ENCODE assay signal across 9 cellular contexts in genomic region chr1:12184008-12184681, GRCh38. TPM values are rescaled to one million over a fixed set of nuclear protein-coding genes. Genes with fewer than 3 reads are reported as not detected.
A peak's percentile ranks its signal among the peaks of the same experiment; 100 is the strongest.
DNase-seq lines count a peak whose midpoint lies in the region; ATAC-seq and TF ChIP-seq lines count a peak whose summit lies in the region.
"Had no signal": no experiment of that assay in that cellular context is flagged by ENCODE, and none has a peak within 500 bp of the region (broad histone marks: within the 10 kb centered on the region; RNA-seq: fewer than 3 reads in every experiment).

No MANE protein-coding gene starts in this region.

- H3K9me3 Mint-ChIP-seq in osteocyte (ENCODE audit: unreplicated experiment), result no peaks in the 10 kb centered on the region

- no peaks in the 10 kb centered on the region for H3K27me3 Mint-ChIP-seq in osteocyte (ENCODE audit: unreplicated experiment)

- H3K27ac Mint-ChIP-seq in osteocyte (ENCODE audit: unreplicated experiment), result peak overlapping the region; percentile 95

- TF ChIP-seq CTCF in GM12872 (IDR thresholded peaks at IDR 0.05; ENCODE audit: insufficient read depth, low read depth, low read length) (0 out of 3 replicates have a peak, but pooled peaks have one; percentile 19), VCaP (conservative IDR thresholded peaks at IDR 0.05) (no peak), osteocyte (IDR thresholded peaks at IDR 0.05) (peak; percentile 48)

- H3K27ac ChIP-seq in VCaP, result peak overlapping the region; percentile 28; the same call in 1 of the 2 replicates
- H3K27ac ChIP-seq: SK-N-MC had no signal

- H3K4me3 Mint-ChIP-seq in osteocyte (ENCODE audit: unreplicated experiment), result no peak overlapping the region

- DNase-seq in Right ventricle myocardium inferior (ENCODE audit: missing footprints) (peak; percentile 92), osteocyte (ENCODE audit: extremely low spot score, unreplicated experiment) (peak; percentile 90), SW 1271 (lab: John Stamatoyannopoulos, UW) (no peak)
- DNase-seq in stimulated activated CD4-positive, alpha-beta T cell treated with anti-CD3 and anti-CD28 coated beads, Interleukin-2, amount 100 ng/mL, for 48 hours, result no peak

- no peaks in the 10 kb centered on the region for H3K36me3 Mint-ChIP-seq in osteocyte (ENCODE audit: unreplicated experiment)

- ATAC-seq in Right ventricle myocardium inferior, result peak; percentile 85
- ATAC-seq in HG02852 (IDR thresholded peaks at IDR 0.05; ENCODE audit: unreplicated experiment), result no peak
- ATAC-seq in GM19035 (IDR thresholded peaks at IDR 0.05; ENCODE audit: unreplicated experiment), result no peak

- H3K4me1 Mint-ChIP-seq in osteocyte (ENCODE audit: unreplicated experiment), result peaks cover 63% of the 10 kb centered on the region

- intact Hi-C loops in Right ventricle myocardium inferior (cut with DNase I), result loop anchor here (5.0 kb wide), 1 partner anchor 42 kb away; no protein-coding TSS in a partner anchor

RNA-seq across cellular contexts. Expression of gene TNFRSF1B, which starts 17.4 kb away (rescaled TPM):
- total RNA-seq in Right ventricle myocardium inferior (19.0 TPM), osteocyte (3.7 and 7.4 TPM in 2 replicates)

RNA-seq across cellular contexts. Expression of gene VPS13D, which starts 45.7 kb away (rescaled TPM):
- total RNA-seq in Right ventricle myocardium inferior (105 TPM), osteocyte (41.1 and 45.3 TPM in 2 replicates)

Comparison
In these comparisons a context has a peak if more than half of its experiments do, and no peak if none do; other contexts are left out.
1. DNase-seq: peak in Right ventricle myocardium inferior (single experiment) and osteocyte (single experiment); none in SW 1271 (0 of 2) and stimulated activated CD4-positive, alpha-beta T cell treated with anti-CD3 and anti-CD28 coated beads, Interleukin-2, amount 100 ng/mL, for 48 hours (0 of 2).